In the genomic region with DNA sequence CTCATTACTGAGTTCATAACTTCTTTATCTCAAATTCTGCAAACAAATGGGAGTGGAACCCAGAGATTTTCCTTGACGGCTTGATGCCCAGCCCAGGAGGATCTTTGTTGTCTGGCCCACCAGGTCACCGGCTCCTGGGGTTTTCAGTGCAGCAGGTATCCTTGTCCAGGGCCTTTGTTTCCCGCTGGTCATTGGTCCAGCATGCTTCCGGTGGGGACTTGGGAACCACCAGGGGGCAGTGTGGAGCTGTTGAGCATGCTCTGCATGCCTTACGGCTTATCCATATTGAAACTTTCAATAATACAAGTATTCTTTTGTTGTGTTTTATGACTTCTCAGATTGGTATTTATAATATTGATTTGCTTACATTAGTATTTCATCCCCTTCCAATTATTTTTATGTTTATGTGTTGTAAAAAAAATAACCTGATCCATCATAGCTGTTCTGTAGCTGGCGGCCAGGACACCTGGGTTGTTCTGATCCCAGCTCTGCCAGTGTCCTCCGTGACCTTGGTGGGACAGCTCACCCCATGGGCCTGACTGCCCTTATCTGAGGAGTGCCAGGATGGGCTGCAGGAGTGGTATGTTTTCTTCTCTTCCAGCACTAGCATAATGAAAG, we compare ENCODE assay signal across 1 cellular context.
TF ChIP-seq lines count a peak whose summit lies in the region.

No MANE protein-coding gene starts in this region.

TF ChIP-seq in HepG2, 621 proteins besides CTCF, POLR2A, EP300 and RAD21 (continued from another document and continues in another):
- TF ChIP-seq, protein P1, sequence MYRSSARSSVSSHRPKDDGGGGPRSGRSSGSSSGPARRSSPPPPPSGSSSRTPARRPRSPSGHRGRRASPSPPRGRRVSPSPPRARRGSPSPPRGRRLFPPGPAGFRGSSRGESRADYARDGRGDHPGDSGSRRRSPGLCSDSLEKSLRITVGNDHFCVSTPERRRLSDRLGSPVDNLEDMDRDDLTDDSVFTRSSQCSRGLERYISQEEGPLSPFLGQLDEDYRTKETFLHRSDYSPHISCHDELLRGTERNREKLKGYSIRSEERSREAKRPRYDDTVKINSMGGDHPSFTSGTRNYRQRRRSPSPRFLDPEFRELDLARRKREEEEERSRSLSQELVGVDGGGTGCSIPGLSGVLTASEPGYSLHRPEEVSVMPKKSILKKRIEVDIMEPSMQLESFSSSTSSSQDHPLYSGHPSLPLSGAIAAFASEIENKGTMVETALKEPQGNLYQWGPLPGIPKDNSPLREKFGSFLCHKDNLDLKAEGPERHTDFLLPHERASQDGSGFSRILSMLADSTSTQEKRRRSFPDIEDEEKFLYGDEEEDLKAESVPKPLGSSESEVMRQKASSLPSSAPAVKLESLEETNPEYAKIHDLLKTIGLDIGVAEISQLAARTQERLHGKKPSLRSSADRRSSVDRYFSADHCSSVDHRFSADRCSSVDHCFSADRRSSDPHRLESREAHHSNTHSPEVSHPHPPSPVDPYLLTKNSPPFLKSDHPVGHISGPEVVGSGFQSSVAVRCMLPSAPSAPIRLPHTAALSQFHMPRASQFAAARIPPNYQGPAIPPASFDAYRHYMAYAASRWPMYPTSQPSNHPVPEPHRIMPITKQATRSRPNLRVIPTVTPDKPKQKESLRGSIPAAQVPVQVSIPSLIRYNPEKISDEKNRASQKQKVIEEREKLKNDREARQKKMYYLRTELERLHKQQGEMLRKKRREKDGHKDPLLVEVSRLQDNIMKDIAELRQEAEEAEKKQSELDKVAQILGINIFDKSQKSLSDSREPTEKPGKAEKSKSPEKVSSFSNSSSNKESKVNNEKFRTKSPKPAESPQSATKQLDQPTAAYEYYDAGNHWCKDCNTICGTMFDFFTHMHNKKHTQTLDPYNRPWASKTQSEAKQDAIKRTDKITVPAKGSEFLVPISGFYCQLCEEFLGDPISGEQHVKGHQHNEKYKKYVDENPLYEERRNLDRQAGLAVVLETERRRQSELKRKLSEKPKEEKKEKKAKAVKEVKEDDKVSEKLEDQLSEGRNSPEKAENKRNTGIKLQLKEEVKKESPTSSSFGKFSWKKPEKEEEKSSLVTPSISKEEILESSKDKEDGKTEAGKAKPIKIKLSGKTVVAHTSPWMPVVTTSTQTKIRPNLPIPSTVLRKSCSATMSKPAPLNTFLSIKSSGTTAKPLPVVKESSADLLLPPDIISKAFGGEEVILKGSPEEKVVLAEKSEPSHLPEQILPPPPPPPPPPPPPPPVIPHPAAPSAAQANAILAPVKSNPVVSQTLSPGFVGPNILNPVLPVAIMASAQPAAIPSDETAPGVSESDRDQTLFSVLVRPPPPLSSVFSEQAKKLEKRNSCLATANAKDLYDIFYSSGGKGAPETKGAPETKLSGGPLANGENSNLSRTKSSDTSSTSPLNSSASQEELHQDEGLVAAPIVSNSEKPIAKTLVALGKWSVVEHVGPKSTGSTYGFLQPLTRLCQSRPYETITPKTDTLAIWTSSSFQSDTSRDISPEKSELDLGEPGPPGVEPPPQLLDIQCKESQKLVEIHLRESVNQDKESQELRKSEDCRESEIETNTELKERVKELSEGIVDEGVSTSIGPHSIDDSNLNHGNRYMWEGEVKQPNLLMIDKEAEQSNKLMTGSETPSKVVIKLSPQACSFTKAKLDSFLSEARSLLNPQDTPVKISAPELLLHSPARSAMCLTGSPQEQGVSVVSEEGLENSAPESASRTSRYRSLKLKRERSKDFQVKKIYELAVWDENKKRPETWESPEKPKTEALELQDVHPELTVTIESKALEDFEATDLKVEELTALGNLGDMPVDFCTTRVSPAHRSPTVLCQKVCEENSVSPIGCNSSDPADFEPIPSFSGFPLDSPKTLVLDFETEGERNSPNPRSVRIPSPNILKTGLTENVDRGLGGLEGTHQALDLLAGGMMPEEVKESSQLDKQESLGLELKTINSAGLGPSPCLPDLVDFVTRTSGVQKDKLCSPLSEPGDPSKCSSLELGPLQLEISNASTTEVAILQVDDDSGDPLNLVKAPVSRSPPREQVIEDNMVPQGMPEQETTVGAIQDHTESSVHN (CRISPR knock-in tag; IDR thresholded peaks at IDR 0.05): no peak
- no peak for TF ChIP-seq NFKB2 (CRISPR knock-in tag; IDR thresholded peaks at IDR 0.05; ENCODE audit: borderline replicate concordance)
- TF ChIP-seq ZNF501 (CRISPR knock-in tag; IDR thresholded peaks at IDR 0.05): peak; percentile 58
- no peak for TF ChIP-seq HCFC1 (IDR thresholded peaks at IDR 0.05; ENCODE audit: low read depth, low read length)
- no peak for TF ChIP-seq ZNF441 (CRISPR knock-in tag; IDR thresholded peaks at IDR 0.05; ENCODE audit: borderline replicate concordance)
- no peak for TF ChIP-seq HOXA5 (CRISPR knock-in tag; IDR thresholded peaks at IDR 0.05)
- TF ChIP-seq, protein P2, sequence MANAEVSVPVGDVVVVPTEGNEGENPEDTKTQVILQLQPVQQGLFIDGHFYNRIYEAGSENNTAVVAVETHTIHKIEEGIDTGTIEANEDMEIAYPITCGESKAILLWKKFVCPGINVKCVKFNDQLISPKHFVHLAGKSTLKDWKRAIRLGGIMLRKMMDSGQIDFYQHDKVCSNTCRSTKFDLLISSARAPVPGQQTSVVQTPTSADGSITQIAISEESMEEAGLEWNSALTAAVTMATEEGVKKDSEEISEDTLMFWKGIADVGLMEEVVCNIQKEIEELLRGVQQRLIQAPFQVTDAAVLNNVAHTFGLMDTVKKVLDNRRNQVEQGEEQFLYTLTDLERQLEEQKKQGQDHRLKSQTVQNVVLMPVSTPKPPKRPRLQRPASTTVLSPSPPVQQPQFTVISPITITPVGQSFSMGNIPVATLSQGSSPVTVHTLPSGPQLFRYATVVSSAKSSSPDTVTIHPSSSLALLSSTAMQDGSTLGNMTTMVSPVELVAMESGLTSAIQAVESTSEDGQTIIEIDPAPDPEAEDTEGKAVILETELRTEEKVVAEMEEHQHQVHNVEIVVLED (CRISPR knock-in tag; IDR thresholded peaks at IDR 0.05; ENCODE audit: borderline replicate concordance): no peak
- TF ChIP-seq SRF (IDR thresholded peaks at IDR 0.05; ENCODE audit: low read depth, low read length): no peak
- TF ChIP-seq, protein P3, sequence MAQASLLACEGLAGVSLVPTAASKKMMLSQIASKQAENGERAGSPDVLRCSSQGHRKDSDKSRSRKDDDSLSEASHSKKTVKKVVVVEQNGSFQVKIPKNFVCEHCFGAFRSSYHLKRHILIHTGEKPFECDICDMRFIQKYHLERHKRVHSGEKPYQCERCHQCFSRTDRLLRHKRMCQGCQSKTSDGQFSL (CRISPR knock-in tag; IDR thresholded peaks at IDR 0.05): no peak
- TF ChIP-seq, protein P4, sequence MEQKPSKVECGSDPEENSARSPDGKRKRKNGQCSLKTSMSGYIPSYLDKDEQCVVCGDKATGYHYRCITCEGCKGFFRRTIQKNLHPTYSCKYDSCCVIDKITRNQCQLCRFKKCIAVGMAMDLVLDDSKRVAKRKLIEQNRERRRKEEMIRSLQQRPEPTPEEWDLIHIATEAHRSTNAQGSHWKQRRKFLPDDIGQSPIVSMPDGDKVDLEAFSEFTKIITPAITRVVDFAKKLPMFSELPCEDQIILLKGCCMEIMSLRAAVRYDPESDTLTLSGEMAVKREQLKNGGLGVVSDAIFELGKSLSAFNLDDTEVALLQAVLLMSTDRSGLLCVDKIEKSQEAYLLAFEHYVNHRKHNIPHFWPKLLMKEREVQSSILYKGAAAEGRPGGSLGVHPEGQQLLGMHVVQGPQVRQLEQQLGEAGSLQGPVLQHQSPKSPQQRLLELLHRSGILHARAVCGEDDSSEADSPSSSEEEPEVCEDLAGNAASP (CRISPR knock-in tag; IDR thresholded peaks at IDR 0.05; ENCODE audit: borderline replicate concordance): 0 out of 2 replicates have a peak, but pooled peaks have one; percentile 28
- no peak for TF ChIP-seq HES4 (CRISPR knock-in tag; IDR thresholded peaks at IDR 0.05; ENCODE audit: borderline replicate concordance)
- TF ChIP-seq, protein P5, sequence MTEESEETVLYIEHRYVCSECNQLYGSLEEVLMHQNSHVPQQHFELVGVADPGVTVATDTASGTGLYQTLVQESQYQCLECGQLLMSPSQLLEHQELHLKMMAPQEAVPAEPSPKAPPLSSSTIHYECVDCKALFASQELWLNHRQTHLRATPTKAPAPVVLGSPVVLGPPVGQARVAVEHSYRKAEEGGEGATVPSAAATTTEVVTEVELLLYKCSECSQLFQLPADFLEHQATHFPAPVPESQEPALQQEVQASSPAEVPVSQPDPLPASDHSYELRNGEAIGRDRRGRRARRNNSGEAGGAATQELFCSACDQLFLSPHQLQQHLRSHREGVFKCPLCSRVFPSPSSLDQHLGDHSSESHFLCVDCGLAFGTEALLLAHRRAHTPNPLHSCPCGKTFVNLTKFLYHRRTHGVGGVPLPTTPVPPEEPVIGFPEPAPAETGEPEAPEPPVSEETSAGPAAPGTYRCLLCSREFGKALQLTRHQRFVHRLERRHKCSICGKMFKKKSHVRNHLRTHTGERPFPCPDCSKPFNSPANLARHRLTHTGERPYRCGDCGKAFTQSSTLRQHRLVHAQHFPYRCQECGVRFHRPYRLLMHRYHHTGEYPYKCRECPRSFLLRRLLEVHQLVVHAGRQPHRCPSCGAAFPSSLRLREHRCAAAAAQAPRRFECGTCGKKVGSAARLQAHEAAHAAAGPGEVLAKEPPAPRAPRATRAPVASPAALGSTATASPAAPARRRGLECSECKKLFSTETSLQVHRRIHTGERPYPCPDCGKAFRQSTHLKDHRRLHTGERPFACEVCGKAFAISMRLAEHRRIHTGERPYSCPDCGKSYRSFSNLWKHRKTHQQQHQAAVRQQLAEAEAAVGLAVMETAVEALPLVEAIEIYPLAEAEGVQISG (CRISPR knock-in tag; IDR thresholded peaks at IDR 0.05): 0 out of 2 replicates have a peak, but pooled peaks have one; percentile 18
- TF ChIP-seq POLR2AphosphoS5 (IDR thresholded peaks at IDR 0.05; ENCODE audit: low read depth, low read length): no peak
- 0 out of 2 replicates have a peak, but pooled peaks have one; percentile 20 for TF ChIP-seq PPARG (CRISPR knock-in tag; conservative IDR thresholded peaks at IDR 0.05)
- no peak for TF ChIP-seq STAT5B (CRISPR knock-in tag; IDR thresholded peaks at IDR 0.05)
- no peak for TF ChIP-seq EED (CRISPR knock-in tag; IDR thresholded peaks at IDR 0.05)
- TF ChIP-seq, protein P6, sequence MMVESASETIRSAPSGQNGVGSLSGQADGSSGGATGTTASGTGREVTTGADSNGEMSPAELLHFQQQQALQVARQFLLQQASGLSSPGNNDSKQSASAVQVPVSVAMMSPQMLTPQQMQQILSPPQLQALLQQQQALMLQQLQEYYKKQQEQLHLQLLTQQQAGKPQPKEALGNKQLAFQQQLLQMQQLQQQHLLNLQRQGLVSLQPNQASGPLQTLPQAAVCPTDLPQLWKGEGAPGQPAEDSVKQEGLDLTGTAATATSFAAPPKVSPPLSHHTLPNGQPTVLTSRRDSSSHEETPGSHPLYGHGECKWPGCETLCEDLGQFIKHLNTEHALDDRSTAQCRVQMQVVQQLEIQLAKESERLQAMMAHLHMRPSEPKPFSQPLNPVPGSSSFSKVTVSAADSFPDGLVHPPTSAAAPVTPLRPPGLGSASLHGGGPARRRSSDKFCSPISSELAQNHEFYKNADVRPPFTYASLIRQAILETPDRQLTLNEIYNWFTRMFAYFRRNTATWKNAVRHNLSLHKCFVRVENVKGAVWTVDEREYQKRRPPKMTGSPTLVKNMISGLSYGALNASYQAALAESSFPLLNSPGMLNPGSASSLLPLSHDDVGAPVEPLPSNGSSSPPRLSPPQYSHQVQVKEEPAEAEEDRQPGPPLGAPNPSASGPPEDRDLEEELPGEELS (CRISPR knock-in tag; IDR thresholded peaks at IDR 0.05): no peak
- TF ChIP-seq, protein P7, sequence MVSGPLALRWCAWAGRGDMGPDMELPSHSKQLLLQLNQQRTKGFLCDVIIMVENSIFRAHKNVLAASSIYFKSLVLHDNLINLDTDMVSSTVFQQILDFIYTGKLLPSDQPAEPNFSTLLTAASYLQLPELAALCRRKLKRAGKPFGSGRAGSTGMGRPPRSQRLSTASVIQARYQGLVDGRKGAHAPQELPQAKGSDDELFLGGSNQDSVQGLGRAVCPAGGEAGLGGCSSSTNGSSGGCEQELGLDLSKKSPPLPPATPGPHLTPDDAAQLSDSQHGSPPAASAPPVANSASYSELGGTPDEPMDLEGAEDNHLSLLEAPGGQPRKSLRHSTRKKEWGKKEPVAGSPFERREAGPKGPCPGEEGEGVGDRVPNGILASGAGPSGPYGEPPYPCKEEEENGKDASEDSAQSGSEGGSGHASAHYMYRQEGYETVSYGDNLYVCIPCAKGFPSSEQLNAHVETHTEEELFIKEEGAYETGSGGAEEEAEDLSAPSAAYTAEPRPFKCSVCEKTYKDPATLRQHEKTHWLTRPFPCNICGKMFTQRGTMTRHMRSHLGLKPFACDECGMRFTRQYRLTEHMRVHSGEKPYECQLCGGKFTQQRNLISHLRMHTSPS (CRISPR knock-in tag; IDR thresholded peaks at IDR 0.05; ENCODE audit: low read depth): no peak
- peak; percentile 10; the same call in 1 of the 2 replicates for TF ChIP-seq FOXA3 (CRISPR knock-in tag; IDR thresholded peaks at IDR 0.05)
- TF ChIP-seq, protein P8, sequence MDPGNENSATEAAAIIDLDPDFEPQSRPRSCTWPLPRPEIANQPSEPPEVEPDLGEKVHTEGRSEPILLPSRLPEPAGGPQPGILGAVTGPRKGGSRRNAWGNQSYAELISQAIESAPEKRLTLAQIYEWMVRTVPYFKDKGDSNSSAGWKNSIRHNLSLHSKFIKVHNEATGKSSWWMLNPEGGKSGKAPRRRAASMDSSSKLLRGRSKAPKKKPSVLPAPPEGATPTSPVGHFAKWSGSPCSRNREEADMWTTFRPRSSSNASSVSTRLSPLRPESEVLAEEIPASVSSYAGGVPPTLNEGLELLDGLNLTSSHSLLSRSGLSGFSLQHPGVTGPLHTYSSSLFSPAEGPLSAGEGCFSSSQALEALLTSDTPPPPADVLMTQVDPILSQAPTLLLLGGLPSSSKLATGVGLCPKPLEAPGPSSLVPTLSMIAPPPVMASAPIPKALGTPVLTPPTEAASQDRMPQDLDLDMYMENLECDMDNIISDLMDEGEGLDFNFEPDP (CRISPR knock-in tag; conservative IDR thresholded peaks at IDR 0.05): no peak
- 0 out of 2 replicates have a peak, but pooled peaks have one; percentile 47 for TF ChIP-seq ZNF572 (CRISPR knock-in tag; IDR thresholded peaks at IDR 0.05)
- TF ChIP-seq, protein P9, sequence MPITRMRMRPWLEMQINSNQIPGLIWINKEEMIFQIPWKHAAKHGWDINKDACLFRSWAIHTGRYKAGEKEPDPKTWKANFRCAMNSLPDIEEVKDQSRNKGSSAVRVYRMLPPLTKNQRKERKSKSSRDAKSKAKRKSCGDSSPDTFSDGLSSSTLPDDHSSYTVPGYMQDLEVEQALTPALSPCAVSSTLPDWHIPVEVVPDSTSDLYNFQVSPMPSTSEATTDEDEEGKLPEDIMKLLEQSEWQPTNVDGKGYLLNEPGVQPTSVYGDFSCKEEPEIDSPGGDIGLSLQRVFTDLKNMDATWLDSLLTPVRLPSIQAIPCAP (CRISPR knock-in tag; IDR thresholded peaks at IDR 0.05; ENCODE audit: low read depth): no peak
- TF ChIP-seq, protein P10, sequence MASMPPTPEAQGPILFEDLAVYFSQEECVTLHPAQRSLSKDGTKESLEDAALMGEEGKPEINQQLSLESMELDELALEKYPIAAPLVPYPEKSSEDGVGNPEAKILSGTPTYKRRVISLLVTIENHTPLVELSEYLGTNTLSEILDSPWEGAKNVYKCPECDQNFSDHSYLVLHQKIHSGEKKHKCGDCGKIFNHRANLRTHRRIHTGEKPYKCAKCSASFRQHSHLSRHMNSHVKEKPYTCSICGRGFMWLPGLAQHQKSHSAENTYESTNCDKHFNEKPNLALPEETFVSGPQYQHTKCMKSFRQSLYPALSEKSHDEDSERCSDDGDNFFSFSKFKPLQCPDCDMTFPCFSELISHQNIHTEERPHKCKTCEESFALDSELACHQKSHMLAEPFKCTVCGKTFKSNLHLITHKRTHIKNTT (CRISPR knock-in tag; IDR thresholded peaks at IDR 0.05): no peak
